In the genomic region with DNA sequence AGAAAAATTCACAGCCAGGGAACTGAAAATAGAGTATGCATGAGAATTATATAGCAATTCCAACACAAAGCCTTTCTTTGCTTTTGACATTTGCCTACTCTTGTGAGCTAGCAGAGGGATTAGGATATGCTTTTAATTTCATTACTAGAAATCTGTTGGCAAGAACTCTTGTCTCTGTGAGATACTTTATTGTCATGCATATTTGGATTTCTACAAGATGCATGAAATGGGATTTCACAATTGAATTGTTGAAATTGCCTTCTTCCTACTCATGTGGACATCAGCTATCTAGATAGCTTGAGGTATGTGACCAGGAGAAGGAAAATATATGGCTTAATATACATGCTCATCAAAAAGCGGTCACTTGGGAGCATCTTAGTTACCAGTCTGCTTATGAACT, we compare ENCODE assay signal across 32 cellular contexts.
DNase-seq lines count a peak whose midpoint lies in the region; ATAC-seq, FAIRE-seq and TF ChIP-seq lines count a peak whose summit lies in the region.
"Had no signal": no experiment of that assay in that cellular context is flagged by ENCODE, and none has a peak within 500 bp of the region (broad histone marks: within the 10 kb centered on the region; RNA-seq: fewer than 3 reads in every experiment).

No MANE protein-coding gene starts in this region.

- no peak for ATAC-seq in Right ventricle myocardium inferior
- ATAC-seq in thoracic aorta (ENCODE audit: insufficient number of reproducible peaks, low FRiP score, low read depth) = no peak
- ATAC-seq in omental fat pad (ENCODE audit: low FRiP score) = no peak
- ATAC-seq: activated CD8-positive, alpha-beta T cell treated with anti-CD3 and anti-CD28 coated beads for 36 hours; activated naive CD4-positive, alpha-beta T cell treated with anti-CD3 and anti-CD28 coated beads, Interleukin-2, amount 50 U/mL, for 72 hours; activated T-helper 17 cell treated with anti-CD3 and anti-CD28 coated beads, Interleukin-2, amount 50 U/mL, for 72 hours; naive thymus-derived CD8-positive, alpha-beta T cell had no signal

- H3K9ac ChIP-seq in astrocyte (ENCODE audit: low read length) = no peak overlapping the region
- H3K9ac ChIP-seq: BLaER1 had no signal

- no peak for TF ChIP-seq CTCF in left ventricle myocardium inferior (IDR thresholded peaks at IDR 0.05; ENCODE audit: borderline replicate concordance)
- TF ChIP-seq CTCF in astrocyte (IDR thresholded peaks at IDR 0.05; ENCODE audit: insufficient read depth, low read depth, low read length) = no peak
- TF ChIP-seq CTCF in hepatocyte (IDR thresholded peaks at IDR 0.05; ENCODE audit: poor library complexity) = no peak
- no peak for TF ChIP-seq CTCF in thoracic aorta (IDR thresholded peaks at IDR 0.05)
- TF ChIP-seq CTCF in omental fat pad (IDR thresholded peaks at IDR 0.05) = no peak

- DNase-seq in left ventricle myocardium inferior (no peak), Right ventricle myocardium inferior (ENCODE audit: missing footprints) (no peak), astrocyte (ENCODE audit: low read depth) (no peak), hepatocyte (ENCODE audit: low spot score) (no peak), thoracic aorta (ENCODE audit: low spot score) (no peak), anterior cingulate cortex (lab: John Stamatoyannopoulos, UW) (no peak), SIG-M5 treated with dmso at 0.1 percent for 504 hours (lab: John Stamatoyannopoulos, UW; ENCODE audit: unreplicated experiment) (no peak), omental fat pad (ENCODE audit: low spot score) (no peak)
- DNase-seq: activated CD4-positive, CD25-positive, alpha-beta regulatory T cell treated with anti-CD3 and anti-CD28 coated beads, Interleukin-2, amount 50 U/mL, for 72 hours; activated CD8-positive, alpha-beta T cell treated with anti-CD3 and anti-CD28 coated beads for 36 hours; cerebellar nuclear complex; DMS79; GF-D8; midbrain; naive thymus-derived CD8-positive, alpha-beta T cell; NCI-H1092; NCI-H187 treated with DMSO at 0.1 percent for 48 hours; NCI-H69; small intestine; stimulated activated CD4-positive, alpha-beta T cell treated with anti-CD3 and anti-CD28 coated beads, Interleukin-1b, Interleukin-23, amount 100 ng/mL, for 48 hours; stimulated activated CD8-positive, alpha-beta memory T cell treated with anti-CD3 and anti-CD28 coated beads, Interleukin-4, amount 100 ng/mL, for 48 hours; stomach; transverse colon had no signal

- H3K9me3 Mint-ChIP-seq in astrocyte (ENCODE audit: unreplicated experiment) = no peaks in the 10 kb centered on the region
- H3K9me3 Mint-ChIP-seq: activated CD8-positive, alpha-beta T cell treated with anti-CD3 and anti-CD28 coated beads for 36 hours; activated naive CD4-positive, alpha-beta T cell treated with anti-CD3 and anti-CD28 coated beads, Interleukin-2, amount 50 U/mL, for 72 hours; activated T-helper 17 cell treated with anti-CD3 and anti-CD28 coated beads, Interleukin-2, amount 50 U/mL, for 72 hours; naive thymus-derived CD8-positive, alpha-beta T cell had no signal

- H2AFZ ChIP-seq in astrocyte (ENCODE audit: low read depth, low read length) (no peak overlapping the region), hepatocyte (no peak overlapping the region)

- no peaks in the 10 kb centered on the region for H3K79me2 ChIP-seq in astrocyte (ENCODE audit: insufficient read depth, low read length)
- H3K79me2 ChIP-seq in hepatocyte = no peaks in the 10 kb centered on the region

- H3K4me2 ChIP-seq in astrocyte (ENCODE audit: low read length) (no peak overlapping the region), hepatocyte (peak overlapping the region; percentile 83)
- H3K4me2 ChIP-seq: BLaER1 had no signal

- H3K4me3 Mint-ChIP-seq in astrocyte (ENCODE audit: unreplicated experiment) = peak overlapping the region; percentile 88
- H3K4me3 Mint-ChIP-seq: activated CD8-positive, alpha-beta T cell treated with anti-CD3 and anti-CD28 coated beads for 36 hours had no signal

- peaks cover 36% of the 10 kb centered on the region for H3K27me3 Mint-ChIP-seq in astrocyte (ENCODE audit: low read depth, unreplicated experiment)

- intact Hi-C loops in left ventricle myocardium inferior (cut with micrococcal nuclease) (no loop called here), Right ventricle myocardium inferior (cut with DNase I) (loop anchor here (5.0 kb wide), 1 partner anchor 43 kb away; no protein-coding TSS in a partner anchor)

- 83% methylated on average over 1 of the region's 1 CpG for WGBS in hepatocyte (ENCODE audit: low lambda C conversion rate, missing lambda C conversion rate)

- H3K9me3 ChIP-seq in left ventricle myocardium inferior (replicated peaks) (no peaks in the 10 kb centered on the region), astrocyte (ENCODE audit: insufficient read depth, low read depth, low read length) (no peaks in the 10 kb centered on the region), hepatocyte (ENCODE audit: low read depth) (no peaks in the 10 kb centered on the region), thoracic aorta (no peaks in the 10 kb centered on the region)
- H3K9me3 ChIP-seq: ascending aorta, BLaER1, SJSA1, stomach, transverse colon had no signal

- H3K4me1 ChIP-seq in left ventricle myocardium inferior (peaks cover 44% of the 10 kb centered on the region), astrocyte (ENCODE audit: insufficient read depth, low read length) (peaks cover 3% of the 10 kb centered on the region), hepatocyte (ENCODE audit: insufficient read depth) (no peaks in the 10 kb centered on the region), thoracic aorta (ENCODE audit: control insufficient read depth in 1 of 2, low read depth in 2 of 2) (peaks cover 10 to 43% of the 10 kb centered on the region in 2 donors)

- H3K9me2 ChIP-seq in hepatocyte (replicated peaks; ENCODE audit: insufficient read depth) = no peaks in the 10 kb centered on the region

- H3K27ac ChIP-seq in left ventricle myocardium inferior (replicated peaks) (peak overlapping the region; percentile 91), astrocyte (ENCODE audit: low read depth, low read length) (no peak overlapping the region), hepatocyte (no peak overlapping the region), thoracic aorta (peak overlapping the region; percentile 58 to 65)
- H3K27ac ChIP-seq: BLaER1, SJSA1 had no signal

- H3K27ac Mint-ChIP-seq in astrocyte (ENCODE audit: unreplicated experiment) = no peak overlapping the region
- H3K27ac Mint-ChIP-seq: activated CD8-positive, alpha-beta T cell treated with anti-CD3 and anti-CD28 coated beads for 36 hours; activated naive CD4-positive, alpha-beta T cell treated with anti-CD3 and anti-CD28 coated beads, Interleukin-2, amount 50 U/mL, for 72 hours; activated T-helper 17 cell treated with anti-CD3 and anti-CD28 coated beads, Interleukin-2, amount 50 U/mL, for 72 hours; naive thymus-derived CD8-positive, alpha-beta T cell had no signal

- H3K36me3 ChIP-seq in left ventricle myocardium inferior = no peaks in the 10 kb centered on the region
- no peaks in the 10 kb centered on the region for H3K36me3 ChIP-seq in astrocyte (ENCODE audit: insufficient read depth, low read length)
- no peaks in the 10 kb centered on the region for H3K36me3 ChIP-seq in hepatocyte (replicated peaks; ENCODE audit: insufficient read depth, low read depth)
- no peaks in the 10 kb centered on the region for H3K36me3 ChIP-seq in thoracic aorta
- H3K36me3 ChIP-seq: ascending aorta, BLaER1, SJSA1, stomach, transverse colon had no signal

- H3K4me3 ChIP-seq in left ventricle myocardium inferior (peak overlapping the region; percentile 67), astrocyte (ENCODE audit: insufficient read depth, low read depth, low read length) (no peak overlapping the region), hepatocyte (no peak overlapping the region), thoracic aorta (peak overlapping the region; percentile 75)
- H3K4me3 ChIP-seq: BLaER1, SJSA1 had no signal

- peaks cover 31% of the 10 kb centered on the region for H3K27me3 ChIP-seq in left ventricle myocardium inferior (ENCODE audit: low read depth)
- H3K27me3 ChIP-seq in astrocyte (ENCODE audit: insufficient read depth, low read length) = peaks cover 52% of the 10 kb centered on the region
- H3K27me3 ChIP-seq in hepatocyte = peaks cover 50% of the 10 kb centered on the region
- H3K27me3 ChIP-seq in thoracic aorta (replicated peaks; ENCODE audit: insufficient read depth) = no peaks in the 10 kb centered on the region
- H3K27me3 ChIP-seq: ascending aorta had no signal

- no peaks in the 10 kb centered on the region for H4K20me1 ChIP-seq in astrocyte (ENCODE audit: insufficient read depth, low read length)
- no peaks in the 10 kb centered on the region for H4K20me1 ChIP-seq in hepatocyte (ENCODE audit: insufficient read depth, poor library complexity, severe bottlenecking)
- H4K20me1 ChIP-seq: BLaER1 had no signal

- H3K36me3 Mint-ChIP-seq in astrocyte (ENCODE audit: low read depth, unreplicated experiment) = no peaks in the 10 kb centered on the region
- H3K36me3 Mint-ChIP-seq: activated naive CD4-positive, alpha-beta T cell treated with anti-CD3 and anti-CD28 coated beads, Interleukin-2, amount 50 U/mL, for 72 hours; naive thymus-derived CD8-positive, alpha-beta T cell had no signal

- peak; percentile 43 for FAIRE-seq in astrocyte (lab: Jason Lieb, UNC)
- FAIRE-seq: A204.1, GM18507, RCC 7860, small intestine, TTC549 had no signal

- H3K4me1 Mint-ChIP-seq in astrocyte (ENCODE audit: low read depth, unreplicated experiment) = peaks cover 5% of the 10 kb centered on the region

Comparison
In these comparisons a context has a peak if more than half of its experiments do, and no peak if none do; other contexts are left out.
1. H3K27ac ChIP-seq: peak in left ventricle myocardium inferior (single experiment) and thoracic aorta (2 of 2); none in astrocyte (single experiment) and hepatocyte (single experiment).
2. H3K4me3 ChIP-seq: peak in left ventricle myocardium inferior (single experiment) and thoracic aorta (single experiment); none in astrocyte (single experiment) and hepatocyte (single experiment).